27 cellular contexts compared by ENCODE assay signal in the genomic region with DNA sequence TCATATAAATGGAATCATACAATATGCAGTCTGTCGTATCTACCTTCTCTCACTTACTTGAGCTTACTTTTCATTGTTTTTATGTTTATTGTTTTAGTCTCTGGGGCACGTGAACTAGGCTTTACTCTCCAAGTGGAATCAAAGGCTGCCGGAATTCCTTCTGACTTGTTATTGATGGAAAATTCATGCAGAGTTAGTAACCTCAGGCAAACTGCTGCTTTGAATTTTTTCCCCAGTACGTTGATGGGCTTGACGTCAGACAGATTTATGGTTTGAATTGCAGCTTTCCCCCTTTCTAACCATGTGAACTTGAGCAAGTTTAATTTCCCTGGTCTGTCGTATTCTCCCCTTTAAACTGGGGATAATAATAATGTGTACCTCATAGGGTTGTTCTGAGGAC.
DNase-seq lines count a peak whose midpoint lies in the region; ATAC-seq, FAIRE-seq and TF ChIP-seq lines count a peak whose summit lies in the region.
"Had no signal": no experiment of that assay in that cellular context is flagged by ENCODE, and none has a peak within 500 bp of the region (broad histone marks: within the 10 kb centered on the region; RNA-seq: fewer than 3 reads in every experiment).

No MANE protein-coding gene starts in this region.

- CTCF ChIA-PET in K562 (lab: Yijun Ruan, JAX; ENCODE audit: low intra/inter-chr PET ratio): no interaction called here

- ATAC-seq in K562: no peak
- ATAC-seq: activated CD8-positive, alpha-beta T cell treated with anti-CD3 and anti-CD28 coated beads, Interleukin-2, amount 10 ng/mL, durations not matched to agents 7 days and 5 days; activated T-cell treated with anti-CD3 and anti-CD28 coated beads, Interleukin-2, amount 50 U/mL, for 4 hours; GM23338; heart left ventricle; HepG2; left ventricle myocardium superior; Right ventricle myocardium inferior; upper lobe of right lung had no signal

- H3K27me3 ChIP-seq in K562 (ENCODE audit: control insufficient read depth in 2 of 2, insufficient read depth in 2 of 2, low read length in 2 of 2): no peaks in the 10 kb centered on the region
- H3K27me3 ChIP-seq: BLaER1, esophagus squamous epithelium, heart left ventricle, neutrophil, right atrium auricular region, upper lobe of right lung had no signal

- intact Hi-C loops in K562 (cut with micrococcal nuclease): no loop called here

- H3K9me3 Mint-ChIP-seq in osteocyte (ENCODE audit: unreplicated experiment): no peaks in the 10 kb centered on the region
- H3K9me3 Mint-ChIP-seq: activated naive CD4-positive, alpha-beta T cell treated with anti-CD3 and anti-CD28 coated beads, Interleukin-2, amount 10 ng/mL, durations not matched to agents 7 days and 5 days; activated T-cell treated with anti-CD3 and anti-CD28 coated beads, Interleukin-2, amount 50 U/mL, for 4 hours; GM23338 had no signal

- no peaks in the 10 kb centered on the region for H3K27me3 Mint-ChIP-seq in osteocyte (ENCODE audit: unreplicated experiment)
- H3K27me3 Mint-ChIP-seq: activated naive CD4-positive, alpha-beta T cell treated with anti-CD3 and anti-CD28 coated beads, Interleukin-2, amount 10 ng/mL, durations not matched to agents 7 days and 5 days had no signal

- peaks cover 21% of the 10 kb centered on the region for H3K4me1 Mint-ChIP-seq in osteocyte (ENCODE audit: unreplicated experiment)
- H3K4me1 Mint-ChIP-seq: activated naive CD4-positive, alpha-beta T cell treated with anti-CD3 and anti-CD28 coated beads, Interleukin-2, amount 10 ng/mL, durations not matched to agents 7 days and 5 days had no signal

- H3K9me3 ChIP-seq in K562 (replicated peaks; ENCODE audit: control insufficient read depth, insufficient read depth, low read depth, low read length): no peaks in the 10 kb centered on the region
- H3K9me3 ChIP-seq: BLaER1, esophagus squamous epithelium, neutrophil, right atrium auricular region, upper lobe of right lung had no signal

- peaks cover 12% of the 10 kb centered on the region; the same call in 2 of the 3 replicates for H3K79me2 ChIP-seq in K562 (ENCODE audit: control insufficient read depth, insufficient read depth, low read length)

- BruUV-seq in K562 (replicated peaks; lab: Mats Ljungman, UMichigan): no TSS peak

- peaks cover 2 to 4% of the 10 kb centered on the region in 2 experiments; a peak in 3 of 5 replicates for H3K4me1 ChIP-seq in K562 (replicated peaks in 1 of 2; ENCODE audit: control insufficient read depth in 2 of 2, insufficient read depth in 2 of 2, low read length in 2 of 2)
- H3K4me1 ChIP-seq: esophagus squamous epithelium, right atrium auricular region, upper lobe of right lung had no signal

- no peak for TF ChIP-seq RAD21 in K562 (CRISPR knock-in tag; conservative IDR thresholded peaks at IDR 0.05 in 1 of 2, IDR thresholded peaks at IDR 0.05 in 1 of 2)

- H3K4me2 ChIP-seq in K562 (ENCODE audit: insufficient read depth, low read length): no peak overlapping the region
- H3K4me2 ChIP-seq: BLaER1, GM23338 had no signal

- no peak overlapping the region for H3K9ac ChIP-seq in K562 (ENCODE audit: insufficient read depth in 1 of 2, low read depth in 2 of 2, low read length in 2 of 2)
- H3K9ac ChIP-seq: BLaER1 had no signal

- H3K4me3 ChIP-seq in K562: no peak overlapping the region
- H3K4me3 ChIP-seq: BLaER1, esophagus squamous epithelium, GM23338, heart left ventricle, right atrium auricular region, upper lobe of right lung had no signal

- no peaks in the 10 kb centered on the region for H3K9me1 ChIP-seq in K562 (ENCODE audit: control insufficient read depth, insufficient read depth, low read length)

- no peak for TF ChIP-seq CTCF in K562 (IDR thresholded peaks at IDR 0.05 in 2 of 3, conservative IDR thresholded peaks at IDR 0.05 in 1 of 3; ENCODE audit: insufficient read depth in 2 of 3, low read depth in 1 of 3, low read length in 3 of 3)
- TF ChIP-seq CTCF in osteocyte (IDR thresholded peaks at IDR 0.05): no peak

- POLR2A ChIA-PET in K562 (lab: Yijun Ruan, JAX): no interaction called here

- TF ChIP-seq EP300 in K562 (IDR thresholded peaks at IDR 0.05; ENCODE audit: low read length): no peak

- no peaks in the 10 kb centered on the region for H4K20me1 ChIP-seq in K562 (replicated peaks; ENCODE audit: control insufficient read depth, insufficient read depth, low read length)
- H4K20me1 ChIP-seq: BLaER1 had no signal

- WGBS in K562 (ENCODE audit: insufficient coverage, low coverage, missing lambda C conversion rate): 76% methylated on average over 6 of the region's 6 CpGs

- no peak overlapping the region for H3K27ac ChIP-seq in K562 (ENCODE audit: extremely low read depth, low read depth, low read length)
- H3K27ac ChIP-seq: BLaER1, esophagus squamous epithelium, heart left ventricle, neutrophil, right atrium auricular region, upper lobe of right lung had no signal

- no peak for TF ChIP-seq POLR2A in K562 (conservative IDR thresholded peaks at IDR 0.05)

- in situ Hi-C loops in K562 (cut with MboI): no loop called here

- no peaks in the 10 kb centered on the region for H3K36me3 ChIP-seq in K562 (ENCODE audit: control insufficient read depth, insufficient read depth, low read length)
- H3K36me3 ChIP-seq: BLaER1, esophagus squamous epithelium, heart left ventricle, neutrophil, right atrium auricular region, upper lobe of right lung had no signal

- no peaks in the 10 kb centered on the region for H3K36me3 Mint-ChIP-seq in osteocyte (ENCODE audit: unreplicated experiment)
- H3K36me3 Mint-ChIP-seq: activated naive CD4-positive, alpha-beta T cell treated with anti-CD3 and anti-CD28 coated beads, Interleukin-2, amount 10 ng/mL, durations not matched to agents 7 days and 5 days had no signal

- H3K27ac Mint-ChIP-seq in osteocyte (ENCODE audit: unreplicated experiment): peak overlapping the region; percentile 64
- H3K27ac Mint-ChIP-seq: activated CD8-positive, alpha-beta T cell treated with anti-CD3 and anti-CD28 coated beads, Interleukin-2, amount 10 ng/mL, durations not matched to agents 7 days and 5 days; activated naive CD4-positive, alpha-beta T cell treated with anti-CD3 and anti-CD28 coated beads, Interleukin-2, amount 10 ng/mL, durations not matched to agents 7 days and 5 days; GM23338 had no signal

- H3K4me3 Mint-ChIP-seq in osteocyte (ENCODE audit: unreplicated experiment): no peak overlapping the region
- H3K4me3 Mint-ChIP-seq: activated CD8-positive, alpha-beta T cell treated with anti-CD3 and anti-CD28 coated beads, Interleukin-2, amount 10 ng/mL, durations not matched to agents 7 days and 5 days; activated naive CD4-positive, alpha-beta T cell treated with anti-CD3 and anti-CD28 coated beads, Interleukin-2, amount 10 ng/mL, durations not matched to agents 7 days and 5 days; activated T-cell treated with anti-CD3 and anti-CD28 coated beads, Interleukin-2, amount 50 U/mL, for 4 hours; GM23338 had no signal

- FAIRE-seq in K562 (lab: Jason Lieb, UNC): no peak
- FAIRE-seq: D721Med, HepG2 had no signal

- DNase-seq in EH (ENCODE audit: low read depth) (peak; percentile 67), K562 (ENCODE audit: extremely low read depth in 1 of 4, low spot score in 3 of 4) (no peak), fibroblast of the conjunctiva (ENCODE audit: low read depth) (peak; percentile 4), osteocyte (ENCODE audit: extremely low spot score, unreplicated experiment) (no peak), occipital lobe (lab: John Stamatoyannopoulos, UW) (no peak), islet precursor cell (no peak), AG08395 (ENCODE audit: low spot score) (no peak)
- DNase-seq in activated CD4-positive, alpha-beta T cell treated with anti-CD3 and anti-CD28 coated beads, Interleukin-2, amount 50 U/mL, for 48 hours: no peak
- DNase-seq: activated CD4-positive, CD25-positive, alpha-beta regulatory T cell treated with anti-CD3 and anti-CD28 coated beads, Interleukin-2, amount 50 U/mL, for 72 hours; activated CD8-positive, alpha-beta T cell treated with anti-CD3 and anti-CD28 coated beads, Interleukin-2, amount 10 ng/mL, durations not matched to agents 7 days and 5 days; activated naive CD4-positive, alpha-beta T cell treated with anti-CD3 and anti-CD28 coated beads, Interleukin-2, amount 10 ng/mL, durations not matched to agents 7 days and 5 days; activated T-cell treated with anti-CD3 and anti-CD28 coated beads, Interleukin-2, amount 50 U/mL, for 4 hours; aorta; esophagus squamous epithelium; heart left ventricle; left ventricle myocardium superior; NCI-H1105; NCI-H2029 treated with DMSO at 0.1 percent for 48 hours; T1000; upper lobe of right lung had no signal

- H2AFZ ChIP-seq in K562 (ENCODE audit: low read depth, low read length): no peak overlapping the region
- H2AFZ ChIP-seq: GM23338 had no signal

TF ChIP-seq in K562, 482 proteins besides CTCF, POLR2A, EP300 and RAD21 (continues in another document):
- TF ChIP-seq ETV5 (CRISPR knock-in tag; IDR thresholded peaks at IDR 0.05; ENCODE audit: low read depth): no peak
- no peak for TF ChIP-seq ZFP36 (IDR thresholded peaks at IDR 0.05; ENCODE audit: low read depth, low read length, partially characterized antibody)
- TF ChIP-seq GATAD2A (IDR thresholded peaks at IDR 0.05): no peak
- no peak for TF ChIP-seq KAT7 (CRISPR knock-in tag; IDR thresholded peaks at IDR 0.05; ENCODE audit: borderline replicate concordance)
- no peak for TF ChIP-seq ZNF408 (CRISPR knock-in tag; IDR thresholded peaks at IDR 0.05; ENCODE audit: low read depth)
- no peak for TF ChIP-seq ARHGAP35 (IDR thresholded peaks at IDR 0.05; ENCODE audit: partially characterized antibody)
- TF ChIP-seq ZNF444 (CRISPR knock-in tag; IDR thresholded peaks at IDR 0.05): no peak
- TF ChIP-seq, protein P1, sequence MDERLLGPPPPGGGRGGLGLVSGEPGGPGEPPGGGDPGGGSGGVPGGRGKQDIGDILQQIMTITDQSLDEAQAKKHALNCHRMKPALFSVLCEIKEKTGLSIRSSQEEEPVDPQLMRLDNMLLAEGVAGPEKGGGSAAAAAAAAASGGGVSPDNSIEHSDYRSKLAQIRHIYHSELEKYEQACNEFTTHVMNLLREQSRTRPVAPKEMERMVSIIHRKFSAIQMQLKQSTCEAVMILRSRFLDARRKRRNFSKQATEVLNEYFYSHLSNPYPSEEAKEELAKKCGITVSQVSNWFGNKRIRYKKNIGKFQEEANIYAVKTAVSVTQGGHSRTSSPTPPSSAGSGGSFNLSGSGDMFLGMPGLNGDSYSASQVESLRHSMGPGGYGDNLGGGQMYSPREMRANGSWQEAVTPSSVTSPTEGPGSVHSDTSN (CRISPR knock-in tag; IDR thresholded peaks at IDR 0.05; ENCODE audit: low read depth): no peak
- TF ChIP-seq, protein P1 (tag; conservative IDR thresholded peaks at IDR 0.05; ENCODE audit: low read depth): 0 out of 2 replicates have a peak, but pooled peaks have one; percentile 10

Comparison
In these comparisons a context has a peak if more than half of its experiments do, and no peak if none do; other contexts are left out.
1. DNase-seq: peak in EH (single experiment) and fibroblast of the conjunctiva (single experiment); none in K562 (0 of 4), osteocyte (single experiment), activated CD4-positive, alpha-beta T cell treated with anti-CD3 and anti-CD28 coated beads, Interleukin-2, amount 50 U/mL, for 48 hours (0 of 2), occipital lobe (single experiment), islet precursor cell (single experiment) and AG08395 (single experiment).